In genomic region chr2:226797289-226797988, GRCh38 we compare ENCODE assay signal across 1 cellular context.
TF ChIP-seq lines count a peak whose summit lies in the region.

No MANE protein-coding gene starts in this region.

TF ChIP-seq in HepG2, 621 proteins besides CTCF, POLR2A, EP300 and RAD21 (continued from another document and continues in another):
- TF ChIP-seq PHB2 (IDR thresholded peaks at IDR 0.05; ENCODE audit: partially characterized antibody) = no peak
- TF ChIP-seq FIP1L1 (IDR thresholded peaks at IDR 0.05; ENCODE audit: borderline replicate concordance, insufficient read depth, low read depth, low read length) = no peak
- TF ChIP-seq JUN (CRISPR knock-in tag; IDR thresholded peaks at IDR 0.05) = no peak
- TF ChIP-seq ZC3H13 (CRISPR knock-in tag; IDR thresholded peaks at IDR 0.05) = peak; percentile 50; the same call in 1 of the 2 replicates
- no peak for TF ChIP-seq RFXANK (CRISPR knock-in tag; IDR thresholded peaks at IDR 0.05)
- TF ChIP-seq ZNF574 (CRISPR knock-in tag; IDR thresholded peaks at IDR 0.05) = 0 out of 2 replicates have a peak, but pooled peaks have one; percentile 22
- no peak for TF ChIP-seq THAP11 (CRISPR knock-in tag; IDR thresholded peaks at IDR 0.05)
- no peak for TF ChIP-seq CHD2 (IDR thresholded peaks at IDR 0.05; ENCODE audit: low read depth, low read length)
- TF ChIP-seq ZNF253 (CRISPR knock-in tag; IDR thresholded peaks at IDR 0.05; ENCODE audit: borderline replicate concordance) = peak; percentile 76; the same call in 1 of the 2 replicates
- no peak for TF ChIP-seq ZFYVE20 (CRISPR knock-in tag; IDR thresholded peaks at IDR 0.05; ENCODE audit: borderline replicate concordance, low read depth)
- no peak for TF ChIP-seq ZMAT3 (CRISPR knock-in tag; conservative IDR thresholded peaks at IDR 0.05)
- no peak for TF ChIP-seq ZNF737 (CRISPR knock-in tag; IDR thresholded peaks at IDR 0.05; ENCODE audit: borderline replicate concordance)
- peak; percentile 73; the same call in 1 of the 2 replicates for TF ChIP-seq RBFOX2 (IDR thresholded peaks at IDR 0.05; ENCODE audit: low read depth, low read length)
- TF ChIP-seq, protein P1, sequence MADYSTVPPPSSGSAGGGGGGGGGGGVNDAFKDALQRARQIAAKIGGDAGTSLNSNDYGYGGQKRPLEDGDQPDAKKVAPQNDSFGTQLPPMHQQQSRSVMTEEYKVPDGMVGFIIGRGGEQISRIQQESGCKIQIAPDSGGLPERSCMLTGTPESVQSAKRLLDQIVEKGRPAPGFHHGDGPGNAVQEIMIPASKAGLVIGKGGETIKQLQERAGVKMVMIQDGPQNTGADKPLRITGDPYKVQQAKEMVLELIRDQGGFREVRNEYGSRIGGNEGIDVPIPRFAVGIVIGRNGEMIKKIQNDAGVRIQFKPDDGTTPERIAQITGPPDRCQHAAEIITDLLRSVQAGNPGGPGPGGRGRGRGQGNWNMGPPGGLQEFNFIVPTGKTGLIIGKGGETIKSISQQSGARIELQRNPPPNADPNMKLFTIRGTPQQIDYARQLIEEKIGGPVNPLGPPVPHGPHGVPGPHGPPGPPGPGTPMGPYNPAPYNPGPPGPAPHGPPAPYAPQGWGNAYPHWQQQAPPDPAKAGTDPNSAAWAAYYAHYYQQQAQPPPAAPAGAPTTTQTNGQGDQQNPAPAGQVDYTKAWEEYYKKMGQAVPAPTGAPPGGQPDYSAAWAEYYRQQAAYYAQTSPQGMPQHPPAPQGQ (CRISPR knock-in tag; IDR thresholded peaks at IDR 0.05; ENCODE audit: borderline replicate concordance) = no peak
- 0 out of 2 replicates have a peak, but pooled peaks have one; percentile 8 for TF ChIP-seq HIVEP1 (CRISPR knock-in tag; IDR thresholded peaks at IDR 0.05)
- TF ChIP-seq KAT2B (IDR thresholded peaks at IDR 0.05; ENCODE audit: borderline replicate concordance, low read depth, low read length) = no peak
- TF ChIP-seq ZNF12 (CRISPR knock-in tag; IDR thresholded peaks at IDR 0.05) = no peak
- TF ChIP-seq ZNF256 (CRISPR knock-in tag; conservative IDR thresholded peaks at IDR 0.05) = no peak
- TF ChIP-seq HCFC1 (IDR thresholded peaks at IDR 0.05; ENCODE audit: low read depth, low read length) = no peak
- TF ChIP-seq SRSF4 (IDR thresholded peaks at IDR 0.05; ENCODE audit: low read depth, low read length, poor library complexity, severe bottlenecking) = no peak
- no peak for TF ChIP-seq TCF7 (IDR thresholded peaks at IDR 0.05; ENCODE audit: low read depth)
- 0 out of 2 replicates have a peak, but pooled peaks have one; percentile 51 for TF ChIP-seq MTA1 (CRISPR knock-in tag; IDR thresholded peaks at IDR 0.05; ENCODE audit: borderline replicate concordance)
- TF ChIP-seq, protein P2, sequence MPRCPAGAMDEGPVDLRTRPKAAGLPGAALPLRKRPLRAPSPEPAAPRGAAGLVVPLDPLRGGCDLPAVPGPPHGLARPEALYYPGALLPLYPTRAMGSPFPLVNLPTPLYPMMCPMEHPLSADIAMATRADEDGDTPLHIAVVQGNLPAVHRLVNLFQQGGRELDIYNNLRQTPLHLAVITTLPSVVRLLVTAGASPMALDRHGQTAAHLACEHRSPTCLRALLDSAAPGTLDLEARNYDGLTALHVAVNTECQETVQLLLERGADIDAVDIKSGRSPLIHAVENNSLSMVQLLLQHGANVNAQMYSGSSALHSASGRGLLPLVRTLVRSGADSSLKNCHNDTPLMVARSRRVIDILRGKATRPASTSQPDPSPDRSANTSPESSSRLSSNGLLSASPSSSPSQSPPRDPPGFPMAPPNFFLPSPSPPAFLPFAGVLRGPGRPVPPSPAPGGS (CRISPR knock-in tag; IDR thresholded peaks at IDR 0.05) = 0 out of 2 replicates have a peak, but pooled peaks have one; percentile 11
- TF ChIP-seq GATA4 (IDR thresholded peaks at IDR 0.05; ENCODE audit: borderline replicate concordance, low read depth) = no peak
- TF ChIP-seq ZNF234 (CRISPR knock-in tag; conservative IDR thresholded peaks at IDR 0.05) = no peak
- no peak for TF ChIP-seq NFYC (CRISPR knock-in tag; IDR thresholded peaks at IDR 0.05)
- TF ChIP-seq ZNF652 (CRISPR knock-in tag; IDR thresholded peaks at IDR 0.05; ENCODE audit: borderline replicate concordance, low read depth) = no peak
- TF ChIP-seq ETV6 (CRISPR knock-in tag; conservative IDR thresholded peaks at IDR 0.05) = no peak
- 0 out of 2 replicates have a peak, but pooled peaks have one; percentile 56 for TF ChIP-seq HOXA7 (CRISPR knock-in tag; IDR thresholded peaks at IDR 0.05)
- TF ChIP-seq ZNF546 (CRISPR knock-in tag; conservative IDR thresholded peaks at IDR 0.05) = no peak
- no peak for TF ChIP-seq SMAD1 (CRISPR knock-in tag; IDR thresholded peaks at IDR 0.05; ENCODE audit: borderline replicate concordance, low read depth)
- peak; percentile 11 for TF ChIP-seq ZBTB38 (CRISPR knock-in tag; IDR thresholded peaks at IDR 0.05)
- TF ChIP-seq, protein P3, sequence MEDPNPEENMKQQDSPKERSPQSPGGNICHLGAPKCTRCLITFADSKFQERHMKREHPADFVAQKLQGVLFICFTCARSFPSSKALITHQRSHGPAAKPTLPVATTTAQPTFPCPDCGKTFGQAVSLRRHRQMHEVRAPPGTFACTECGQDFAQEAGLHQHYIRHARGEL (CRISPR knock-in tag; IDR thresholded peaks at IDR 0.05) = peak; percentile 73
- TF ChIP-seq POGZ (CRISPR knock-in tag; IDR thresholded peaks at IDR 0.05) = 0 out of 2 replicates have a peak, but pooled peaks have one; percentile 52
- TF ChIP-seq HBP1 (CRISPR knock-in tag; IDR thresholded peaks at IDR 0.05; ENCODE audit: low read depth) = no peak
- no peak for TF ChIP-seq NBN (conservative IDR thresholded peaks at IDR 0.05)
- TF ChIP-seq, protein P4, sequence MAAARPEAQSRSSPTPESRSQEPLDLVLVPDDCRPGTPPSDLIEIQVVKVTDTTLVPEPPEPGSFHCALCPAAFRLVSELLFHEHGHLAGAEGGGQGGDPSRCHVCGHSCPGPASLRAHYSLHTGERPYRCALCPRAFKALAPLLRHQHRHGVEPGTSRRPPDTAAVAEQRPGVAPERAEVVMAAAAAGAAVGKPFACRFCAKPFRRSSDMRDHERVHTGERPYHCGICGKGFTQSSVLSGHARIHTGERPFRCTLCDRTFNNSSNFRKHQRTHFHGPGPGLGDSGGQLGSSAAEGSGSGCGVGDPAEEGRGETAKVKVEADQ (CRISPR knock-in tag; IDR thresholded peaks at IDR 0.05; ENCODE audit: borderline replicate concordance) = 0 out of 2 replicates have a peak, but pooled peaks have one; percentile 9
- TF ChIP-seq SSRP1 (CRISPR knock-in tag; IDR thresholded peaks at IDR 0.05) = no peak
- no peak for TF ChIP-seq ZNF138 (CRISPR knock-in tag; IDR thresholded peaks at IDR 0.05; ENCODE audit: low read depth)
- 0 out of 2 replicates have a peak, but pooled peaks have one; percentile 25 for TF ChIP-seq ZNF333 (CRISPR knock-in tag; IDR thresholded peaks at IDR 0.05; ENCODE audit: borderline replicate concordance)
- no peak for TF ChIP-seq ARNT (IDR thresholded peaks at IDR 0.05)
- TF ChIP-seq, protein P5, sequence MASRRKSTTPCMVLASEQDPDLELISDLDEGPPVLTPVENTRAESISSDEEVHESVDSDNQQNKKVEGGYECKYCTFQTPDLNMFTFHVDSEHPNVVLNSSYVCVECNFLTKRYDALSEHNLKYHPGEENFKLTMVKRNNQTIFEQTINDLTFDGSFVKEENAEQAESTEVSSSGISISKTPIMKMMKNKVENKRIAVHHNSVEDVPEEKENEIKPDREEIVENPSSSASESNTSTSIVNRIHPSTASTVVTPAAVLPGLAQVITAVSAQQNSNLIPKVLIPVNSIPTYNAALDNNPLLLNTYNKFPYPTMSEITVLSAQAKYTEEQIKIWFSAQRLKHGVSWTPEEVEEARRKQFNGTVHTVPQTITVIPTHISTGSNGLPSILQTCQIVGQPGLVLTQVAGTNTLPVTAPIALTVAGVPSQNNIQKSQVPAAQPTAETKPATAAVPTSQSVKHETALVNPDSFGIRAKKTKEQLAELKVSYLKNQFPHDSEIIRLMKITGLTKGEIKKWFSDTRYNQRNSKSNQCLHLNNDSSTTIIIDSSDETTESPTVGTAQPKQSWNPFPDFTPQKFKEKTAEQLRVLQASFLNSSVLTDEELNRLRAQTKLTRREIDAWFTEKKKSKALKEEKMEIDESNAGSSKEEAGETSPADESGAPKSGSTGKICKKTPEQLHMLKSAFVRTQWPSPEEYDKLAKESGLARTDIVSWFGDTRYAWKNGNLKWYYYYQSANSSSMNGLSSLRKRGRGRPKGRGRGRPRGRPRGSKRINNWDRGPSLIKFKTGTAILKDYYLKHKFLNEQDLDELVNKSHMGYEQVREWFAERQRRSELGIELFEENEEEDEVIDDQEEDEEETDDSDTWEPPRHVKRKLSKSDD (CRISPR knock-in tag; IDR thresholded peaks at IDR 0.05; ENCODE audit: low read depth) = no peak
- peak; percentile 44; the same call in 1 of the 2 replicates for TF ChIP-seq ZFP91 (CRISPR knock-in tag; IDR thresholded peaks at IDR 0.05; ENCODE audit: borderline replicate concordance)
- no peak for TF ChIP-seq ZSCAN30 (CRISPR knock-in tag; IDR thresholded peaks at IDR 0.05)
- TF ChIP-seq FLYWCH1 (CRISPR knock-in tag; IDR thresholded peaks at IDR 0.05) = no peak
- TF ChIP-seq ADNP (CRISPR knock-in tag; IDR thresholded peaks at IDR 0.05) = no peak; the same call in 1 of the 2 replicates
- TF ChIP-seq ZNF280B (CRISPR knock-in tag; IDR thresholded peaks at IDR 0.05; ENCODE audit: borderline replicate concordance) = no peak; the same call in 1 of the 2 replicates
- no peak for TF ChIP-seq RARA (CRISPR knock-in tag; IDR thresholded peaks at IDR 0.05)
- no peak for TF ChIP-seq ZNF891 (CRISPR knock-in tag; IDR thresholded peaks at IDR 0.05)
- no peak for TF ChIP-seq TRIM22 (IDR thresholded peaks at IDR 0.05)
- TF ChIP-seq MED8 (CRISPR knock-in tag; IDR thresholded peaks at IDR 0.05; ENCODE audit: insufficient replicate concordance) = peak; percentile 50
- 0 out of 2 replicates have a peak, but pooled peaks have one; percentile 66 for TF ChIP-seq ZNF598 (CRISPR knock-in tag; IDR thresholded peaks at IDR 0.05; ENCODE audit: borderline replicate concordance)
- TF ChIP-seq ZFP62 (CRISPR knock-in tag; IDR thresholded peaks at IDR 0.05) = no peak
- no peak for TF ChIP-seq ZNF451 (CRISPR knock-in tag; IDR thresholded peaks at IDR 0.05)
- TF ChIP-seq ZNF781 (CRISPR knock-in tag; IDR thresholded peaks at IDR 0.05; ENCODE audit: borderline replicate concordance, not compliant biosample characterization) = no peak
- 0 out of 2 replicates have a peak, but pooled peaks have one; percentile 22 for TF ChIP-seq ZMYM2 (CRISPR knock-in tag; IDR thresholded peaks at IDR 0.05)
